8 cellular contexts compared by ENCODE assay signal in genomic region chr22:21942407-21942895, GRCh38. TPM values are rescaled to one million over a fixed set of nuclear protein-coding genes. Genes with fewer than 3 reads are reported as not detected.
DNase-seq lines count a peak whose midpoint lies in the region; ATAC-seq and TF ChIP-seq lines count a peak whose summit lies in the region.

No MANE protein-coding gene starts in this region.

- peaks cover 10% of the 10 kb centered on the region; the same call in 1 of the 2 replicates for H4K20me1 ChIP-seq in IMR-90 (ENCODE audit: insufficient read depth, low read length)

- intact Hi-C loops in IMR-90 (cut with micrococcal nuclease) (no loop called here), adrenal gland (cut with DNase I) (loop anchor here in 1 of 2 donors (10.0 kb wide), 1 partner anchor 228 kb away; no protein-coding TSS in a partner anchor), stomach (cut with DNase I; ENCODE audit: low total_unique reads) (loop anchor here (5.0 kb wide), 1 partner anchor 230 kb away; no protein-coding TSS in a partner anchor)

- peaks cover 29 to 78% of the 10 kb centered on the region in 2 experiments for H3K79me1 ChIP-seq in IMR-90 (ENCODE audit: low read depth in 1 of 2, low read length in 2 of 2)

- CTCF ChIA-PET in IMR-90 (lab: Yijun Ruan, JAX) = interaction anchor here (0.5 to 0.7 kb wide), 3 partner anchors 37 to 794 kb away, joined by 3 read pairs; no protein-coding TSS in a partner anchor

- peak overlapping the region; percentile 100 for H2BK120ac ChIP-seq in IMR-90 (ENCODE audit: low read depth, low read length)

- H3K4me3 ChIP-seq in AG09309 (ENCODE audit: control insufficient read depth, low read depth, low read length) (no peak overlapping the region; the same call in 1 of the 2 replicates), IMR-90 (ENCODE audit: insufficient read depth, low read depth, low read length) (no peak overlapping the region), adrenal gland (no peak overlapping the region), stomach (no peak overlapping the region)

- in situ Hi-C loops in IMR-90 (cut with MboI; ENCODE audit: low sequenced_read_pairs) = no loop called here

- TF ChIP-seq POLR2A in IMR-90 (IDR thresholded peaks at IDR 0.05; ENCODE audit: low read depth, low read length) (no peak), adrenal gland (IDR thresholded peaks at IDR 0.05) (no peak), stomach (IDR thresholded peaks at IDR 0.05) (no peak)

- peak overlapping the region; percentile 84 to 99 for H4K8ac ChIP-seq in IMR-90 (ENCODE audit: low read depth in 2 of 2, low read length in 2 of 2)

- no peak for TF ChIP-seq RAD21 in IMR-90 (IDR thresholded peaks at IDR 0.05; ENCODE audit: low read length)

- dilution Hi-C loops in IMR-90 (cut with HindIII; ENCODE audit: low sequenced_read_pairs, unreplicated experiment) = no loop called here

- peak overlapping the region; percentile 97 for H2AFZ ChIP-seq in IMR-90 (replicated peaks; ENCODE audit: low read length, poor library complexity)

- peak overlapping the region; percentile 99 for H4K91ac ChIP-seq in IMR-90 (ENCODE audit: insufficient read depth, low read depth, low read length)

- peak overlapping the region; percentile 97 for H2AK5ac ChIP-seq in IMR-90 (ENCODE audit: low read depth, low read length)

- H3K9me1 ChIP-seq in IMR-90 (ENCODE audit: insufficient read depth, low read length) = peaks cover 32% of the 10 kb centered on the region

- H3K9ac ChIP-seq in IMR-90 (ENCODE audit: low read depth, low read length) = peak overlapping the region; percentile 65

- peak overlapping the region; percentile 99 for H3K27ac ChIP-seq in IMR-90 (ENCODE audit: insufficient read depth, low read length)
- peak overlapping the region in 4 of 5 donors; percentile 50 to 98 (median 79) for H3K27ac ChIP-seq in adrenal gland
- peak overlapping the region; percentile 67 to 97 (median 95) for H3K27ac ChIP-seq in stomach

- peak; percentile 46 for ATAC-seq in IMR-90 (ENCODE audit: low read depth)
- ATAC-seq in HG03469 (IDR thresholded peaks at IDR 0.05; ENCODE audit: unreplicated experiment) = no peak

- H3K4me1 ChIP-seq in IMR-90 (ENCODE audit: control insufficient read depth, insufficient read depth, low read length) (peaks cover 25% of the 10 kb centered on the region), adrenal gland (replicated peaks in 1 of 2) (peaks cover 33 to 71% of the 10 kb centered on the region in 2 donors), stomach (peaks cover 44 to 89% (median 70%) of the 10 kb centered on the region in 4 donors)

- H2BK5ac ChIP-seq in IMR-90 (ENCODE audit: low read depth, low read length, poor library complexity, severe bottlenecking) = peak overlapping the region; percentile 99

- peak overlapping the region; percentile 60 for H3K4me2 ChIP-seq in IMR-90 (ENCODE audit: low read depth, low read length)

- H3K18ac ChIP-seq in IMR-90 (ENCODE audit: low read depth, low read length) = peak overlapping the region; percentile 88

- peak overlapping the region; percentile 97 for H2AK9ac ChIP-seq in IMR-90 (replicated peaks; ENCODE audit: low read depth, low read length, poor library complexity)

- H4K5ac ChIP-seq in IMR-90 (ENCODE audit: low read depth, low read length) = peak overlapping the region; percentile 96

- peak overlapping the region; percentile 100 for H3K4ac ChIP-seq in IMR-90 (ENCODE audit: low read depth, low read length)

- DNase-seq in AG09309 (ENCODE audit: low read depth) = peak; percentile 40
- peak; percentile 88 for DNase-seq in IMR-90
- peak; percentile 64 to 88 (median 79) for DNase-seq in adrenal gland
- peak; percentile 91 for DNase-seq in hepatic stellate cell (ENCODE audit: low spot score)
- DNase-seq in stomach = peak; percentile 38
- DNase-seq in DMS114 treated with DMSO at 0.1 percent for 48 hours (lab: John Stamatoyannopoulos, UW; ENCODE audit: unreplicated experiment) = no peak
- no peak for DNase-seq in NCI-H1930 (lab: John Stamatoyannopoulos, UW)

- no peak for TF ChIP-seq EP300 in stomach (IDR thresholded peaks at IDR 0.05)

- H2BK15ac ChIP-seq in IMR-90 (ENCODE audit: low read depth, low read length) = peak overlapping the region; percentile 98; the same call in 2 of the 3 replicates

- H3K27me3 ChIP-seq in IMR-90 (ENCODE audit: control insufficient read depth, insufficient read depth, low read length) = no peaks in the 10 kb centered on the region
- H3K27me3 ChIP-seq in adrenal gland = no peaks in the 10 kb centered on the region
- no peaks in the 10 kb centered on the region for H3K27me3 ChIP-seq in stomach

- H2BK20ac ChIP-seq in IMR-90 (ENCODE audit: low read depth, low read length) = peak overlapping the region; percentile 96

- H3K14ac ChIP-seq in IMR-90 (replicated peaks; ENCODE audit: low read depth, low read length) = peak overlapping the region; percentile 99

- no peaks in the 10 kb centered on the region for H3K9me3 ChIP-seq in IMR-90 (ENCODE audit: control insufficient read depth, insufficient read depth, low read length)
- H3K9me3 ChIP-seq in adrenal gland (replicated peaks in 1 of 3) = no peaks in the 10 kb centered on the region
- H3K9me3 ChIP-seq in stomach = no peaks in the 10 kb centered on the region

- POLR2A ChIA-PET in IMR-90 (lab: Charles Lee; ENCODE audit: unreplicated experiment) = no interaction called here

- H3K36me3 ChIP-seq in IMR-90 (ENCODE audit: control insufficient read depth, insufficient read depth, low read length) (peaks cover 27% of the 10 kb centered on the region), adrenal gland (replicated peaks in 1 of 2) (peaks cover 0 to 25% of the 10 kb centered on the region in 2 donors), stomach (peaks cover 8 to 41% (median 28%) of the 10 kb centered on the region in 4 donors)

- TF ChIP-seq CTCF in AG09309 (IDR thresholded peaks at IDR 0.05; ENCODE audit: control insufficient read depth, insufficient read depth, low read depth, low read length, missing control alignments) = no peak
- TF ChIP-seq CTCF in IMR-90 (conservative IDR thresholded peaks at IDR 0.05; ENCODE audit: low read depth, low read length) = no peak
- no peak for TF ChIP-seq CTCF in adrenal gland (IDR thresholded peaks at IDR 0.05)
- no peak for TF ChIP-seq CTCF in stomach (IDR thresholded peaks at IDR 0.05)

- H3K56ac ChIP-seq in IMR-90 (ENCODE audit: extremely low read depth, insufficient read depth, low read length) = peak overlapping the region; percentile 95

- peak overlapping the region; percentile 100 for H3K23ac ChIP-seq in IMR-90 (ENCODE audit: low read depth, low read length)

- BruUV-seq in IMR-90 (replicated peaks; lab: Mats Ljungman, UMichigan) = no TSS peak

- 4% methylated on average over 6 of the region's 8 CpGs; no CpG with 5 or more reads in 1 of the 2 experiments for WGBS in IMR-90 (ENCODE audit: extremely low coverage in 2 of 2, insufficient read length in 1 of 2), 2 experiments
- WGBS in adrenal gland, 4 donors = 5 to 17% (median 12%) methylated on average over 7 to 8 of the region's 8 CpGs
- 40 to 55% (median 43%) methylated on average over 5 to 8 of the region's 8 CpGs for WGBS in stomach, 5 donors

TF ChIP-seq in IMR-90, 13 proteins besides CTCF, POLR2A, EP300 and RAD21:
- TF ChIP-seq FOS (IDR thresholded peaks at IDR 0.05; ENCODE audit: low read depth, low read length) (peak; percentile 70), ELK1 (IDR thresholded peaks at IDR 0.05; ENCODE audit: borderline replicate concordance, low read depth, low read length) (no peak), RCOR1 (IDR thresholded peaks at IDR 0.05; ENCODE audit: insufficient replicate concordance, low read length) (no peak), MAFK (IDR thresholded peaks at IDR 0.05; ENCODE audit: low read depth, low read length) (peak; percentile 19; the same call in 1 of the 2 replicates)

RNA-seq across cellular contexts. Expression of gene PPM1F, which starts 10.2 kb away (rescaled TPM):
- total RNA-seq in IMR-90 (2012; rRNA removed) (20.8 and 25.0 TPM in 2 replicates), adrenal gland (10 to 100 TPM; 38.8 to 60.6 (median 45.5) TPM), stomach (100 to 1,000 TPM in 1 of 5 donors, 10 to 100 TPM in 4; 12.6 to 285 (median 22.3) TPM)
- polyA plus RNA-seq in IMR-90 (2012; rRNA removed) (30.3 and 34.0 TPM in 2 replicates), adrenal gland (10 to 100 TPM in 2 of 3 donors, 1 to 10 TPM in 1; 9.9 to 29.2 (median 20.1) TPM), stomach (1 to 10 TPM; 6.7 to 9.9 (median 8.1) TPM)
- polyA plus RNA-seq in IMR-90 (2012; cell fraction: cytosol; rRNA removed) = 23.8 and 28.1 TPM in 2 replicates
- 59.4 and 83.4 TPM in 2 replicates for polyA plus RNA-seq in IMR-90 (2012; cell fraction: nucleus; rRNA removed; ENCODE audit: low replicate concordance)

RNA-seq across cellular contexts. Expression of gene TOP3B, which starts 40.1 kb away (rescaled TPM):
- total RNA-seq in IMR-90 (2012; rRNA removed) (19.7 and 23.5 TPM in 2 replicates), adrenal gland (10 to 100 TPM; 15.3 to 31.0 (median 24.5) TPM), stomach (100 to 1,000 TPM in 1 of 5 donors, 10 to 100 TPM in 4; 25.0 to 509 (median 38.5) TPM)
- polyA plus RNA-seq in IMR-90 (2012; rRNA removed) (21.8 and 23.0 TPM in 2 replicates), adrenal gland (10 to 100 TPM in 2 of 3 donors, 1 to 10 TPM in 1; 8.5 to 31.8 (median 18.6) TPM), stomach (10 to 100 TPM in 1 of 3 donors, 1 to 10 TPM in 2; 3.8 to 13.8 (median 5.9) TPM)
- 7.9 and 10.6 TPM in 2 replicates for polyA plus RNA-seq in IMR-90 (2012; cell fraction: cytosol; rRNA removed)
- polyA plus RNA-seq in IMR-90 (2012; cell fraction: nucleus; rRNA removed; ENCODE audit: low replicate concordance) = 57.4 and 109 TPM in 2 replicates

Comparison
In these comparisons a context has a peak if more than half of its experiments do, and no peak if none do; other contexts are left out.
1. DNase-seq: peak in AG09309 (single experiment), IMR-90 (single experiment), adrenal gland (7 of 7), hepatic stellate cell (single experiment) and stomach (single experiment); none in DMS114 treated with DMSO at 0.1 percent for 48 hours (single experiment) and NCI-H1930 (0 of 2).
2. Peak in every context shown above with its lines, with median percentiles within 50 percentile points of each other: H3K27ac ChIP-seq.